Comparison of ENCODE assay signal across 8 cellular contexts in the genomic region with DNA sequence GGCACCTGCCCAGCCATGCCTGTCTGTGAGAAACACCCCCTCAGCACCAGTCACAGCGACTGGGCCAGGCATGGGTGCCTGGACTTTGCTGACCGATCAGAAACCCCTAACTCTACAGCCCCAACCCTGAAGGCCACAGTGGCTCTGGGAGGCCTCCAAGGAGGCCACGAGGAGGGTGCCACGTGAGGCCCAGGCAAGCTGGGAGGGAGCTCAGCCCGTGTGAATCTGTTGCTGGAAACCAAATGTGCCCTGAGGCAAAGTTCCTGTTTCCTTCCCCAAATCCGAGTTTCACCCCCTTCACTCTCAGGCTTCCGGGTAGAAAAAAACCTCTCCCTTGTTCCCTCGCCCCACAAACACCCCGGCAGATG. TPM values are rescaled to one million over a fixed set of nuclear protein-coding genes. Genes with fewer than 3 reads are reported as not detected.
A peak's percentile ranks its signal among the peaks of the same experiment; 100 is the strongest.
DNase-seq lines count a peak whose midpoint lies in the region; ATAC-seq and TF ChIP-seq lines count a peak whose summit lies in the region.

No MANE protein-coding gene starts in this region.

- H3K36me3 ChIP-seq in BJ (ENCODE audit: control insufficient read depth, insufficient read depth, low read length): no peaks in the 10 kb centered on the region; the same call in 1 of the 2 replicates

- CTCF ChIA-PET in BJ (lab: Yijun Ruan, JAX): interaction anchor here (0.9 to 1.6 kb wide), 3 partner anchors 8 to 47 kb away, joined by 3 to 5 read pairs (median 4); no protein-coding TSS in a partner anchor

- H3K27me3 ChIP-seq in BJ (ENCODE audit: control insufficient read depth, insufficient read depth, low read length): no peaks in the 10 kb centered on the region

- POLR2A ChIA-PET in BJ (lab: Charles Lee): no interaction called here

- DNase-seq in BJ (ENCODE audit: low read depth): no peak
- peak; percentile 64 to 69 for DNase-seq in NOMO-1 (lab: John Stamatoyannopoulos, UW; ENCODE audit: unreplicated experiment in 2 of 2)
- peak; percentile 79 for DNase-seq in germinal center (ENCODE audit: low spot score)
- no peak for DNase-seq in NCI-H226
- DNase-seq in hepatic stellate cell (ENCODE audit: low spot score): no peak
- no peak for DNase-seq in stimulated activated CD4-positive, alpha-beta T cell treated with anti-CD3 and anti-CD28 coated beads, Interleukin-12 subunit alpha, Interleukin-12 subunit beta, amount 100 ng/mL, for 4 hours
- no peak for DNase-seq in stimulated activated CD4-positive, alpha-beta T cell treated with anti-CD3 and anti-CD28 coated beads, Interleukin-2, amount 100 ng/mL, for 48 hours

- ATAC-seq in GM19463 (IDR thresholded peaks at IDR 0.05; ENCODE audit: unreplicated experiment): peak; percentile 9

- no peak for TF ChIP-seq CTCF in BJ (IDR thresholded peaks at IDR 0.05; ENCODE audit: insufficient read depth, low read depth, low read length)

- H3K4me3 ChIP-seq in BJ (ENCODE audit: low read depth, low read length): peak overlapping the region; percentile 71; the same call in 1 of the 2 replicates

RNA-seq across cellular contexts. Expression of a gene that starts 1.3 kb away (rescaled TPM):
- 23.6 and 38.0 TPM in 2 replicates for polyA plus RNA-seq in BJ (2011; rRNA removed)
- 25.3 and 36.5 TPM in 2 replicates for polyA minus RNA-seq in BJ (2011; rRNA and poly(A)+ RNA removed)

RNA-seq across cellular contexts. Expression of a gene that starts 7.6 kb away (rescaled TPM):
- 48.4 and 74.2 TPM in 2 replicates for polyA plus RNA-seq in BJ (2011; rRNA removed)
- 12.8 and 17.3 TPM in 2 replicates for polyA minus RNA-seq in BJ (2011; rRNA and poly(A)+ RNA removed)

RNA-seq across cellular contexts. Expression of a gene that starts 27.9 kb away (rescaled TPM):
- polyA plus RNA-seq in BJ (2011; rRNA removed): 75.1 and 101 TPM in 2 replicates
- 64.3 and 87.3 TPM in 2 replicates for polyA minus RNA-seq in BJ (2011; rRNA and poly(A)+ RNA removed)

RNA-seq across cellular contexts. Expression of a gene that starts 36.3 kb away (rescaled TPM):
- polyA plus RNA-seq in BJ (2011; rRNA removed): 56.0 and 111 TPM in 2 replicates
- polyA minus RNA-seq in BJ (2011; rRNA and poly(A)+ RNA removed): 58.8 and 76.7 TPM in 2 replicates

Comparison
In these comparisons a context has a peak if more than half of its experiments do, and no peak if none do; other contexts are left out.
1. DNase-seq: peak in NOMO-1 (2 of 2) and germinal center (single experiment); none in BJ (single experiment), NCI-H226 (single experiment), hepatic stellate cell (single experiment), stimulated activated CD4-positive, alpha-beta T cell treated with anti-CD3 and anti-CD28 coated beads, Interleukin-12 subunit alpha, Interleukin-12 subunit beta, amount 100 ng/mL, for 4 hours (single experiment) and stimulated activated CD4-positive, alpha-beta T cell treated with anti-CD3 and anti-CD28 coated beads, Interleukin-2, amount 100 ng/mL, for 48 hours (0 of 2).